In the genomic region with DNA sequence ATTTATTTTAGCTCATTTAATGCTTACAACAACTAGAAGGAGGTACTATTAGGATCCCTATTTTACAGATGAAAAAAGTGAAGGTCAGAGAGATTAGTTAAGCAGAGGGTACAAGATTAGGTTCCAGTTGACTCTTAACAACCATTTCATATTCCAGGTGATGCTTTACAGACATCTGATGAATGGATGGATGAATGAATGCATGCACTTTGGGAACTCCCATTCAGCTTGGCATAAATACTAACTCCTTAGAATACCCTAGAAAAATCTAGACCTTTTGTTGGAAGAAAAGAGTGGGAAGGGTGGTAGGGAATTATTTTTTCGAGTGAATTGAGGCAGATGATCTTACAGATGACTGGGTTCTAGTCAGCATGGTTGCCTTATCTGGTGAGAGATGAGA, we compare ENCODE assay signal across 2 cellular contexts.
TF ChIP-seq lines count a peak whose summit lies in the region.

No MANE protein-coding gene starts in this region.

TF ChIP-seq in SK-N-SH, 30 proteins besides CTCF, POLR2A, EP300 and RAD21 (continued from another document):
- TF ChIP-seq NRF1 (IDR thresholded peaks at IDR 0.05; ENCODE audit: low read depth, low read length) (no peak), GABPA (IDR thresholded peaks at IDR 0.05; ENCODE audit: low read depth) (no peak), USF2 (IDR thresholded peaks at IDR 0.05; ENCODE audit: borderline replicate concordance, low read depth, low read length) (no peak), NFIC (IDR thresholded peaks at IDR 0.05; ENCODE audit: borderline replicate concordance) (no peak), POLR2AphosphoS5 (IDR thresholded peaks at IDR 0.05; ENCODE audit: low read depth, low read length) (no peak), MEF2A (IDR thresholded peaks at IDR 0.05; ENCODE audit: borderline replicate concordance, low read depth) (no peak), RCOR1 (IDR thresholded peaks at IDR 0.05; ENCODE audit: low read length) (no peak)
- TF ChIP-seq, protein P1, sequence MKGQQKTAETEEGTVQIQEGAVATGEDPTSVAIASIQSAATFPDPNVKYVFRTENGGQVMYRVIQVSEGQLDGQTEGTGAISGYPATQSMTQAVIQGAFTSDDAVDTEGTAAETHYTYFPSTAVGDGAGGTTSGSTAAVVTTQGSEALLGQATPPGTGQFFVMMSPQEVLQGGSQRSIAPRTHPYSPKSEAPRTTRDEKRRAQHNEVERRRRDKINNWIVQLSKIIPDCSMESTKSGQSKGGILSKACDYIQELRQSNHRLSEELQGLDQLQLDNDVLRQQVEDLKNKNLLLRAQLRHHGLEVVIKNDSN (IDR thresholded peaks at IDR 0.05; ENCODE audit: borderline replicate concordance, low read depth), result no peak

TF ChIP-seq in SK-N-SH treated with all-trans-retinoic acid at 6 μM for 48 hours, 23 proteins besides CTCF, POLR2A, EP300 and RAD21 (continued from another document):
- TF ChIP-seq, protein P2, sequence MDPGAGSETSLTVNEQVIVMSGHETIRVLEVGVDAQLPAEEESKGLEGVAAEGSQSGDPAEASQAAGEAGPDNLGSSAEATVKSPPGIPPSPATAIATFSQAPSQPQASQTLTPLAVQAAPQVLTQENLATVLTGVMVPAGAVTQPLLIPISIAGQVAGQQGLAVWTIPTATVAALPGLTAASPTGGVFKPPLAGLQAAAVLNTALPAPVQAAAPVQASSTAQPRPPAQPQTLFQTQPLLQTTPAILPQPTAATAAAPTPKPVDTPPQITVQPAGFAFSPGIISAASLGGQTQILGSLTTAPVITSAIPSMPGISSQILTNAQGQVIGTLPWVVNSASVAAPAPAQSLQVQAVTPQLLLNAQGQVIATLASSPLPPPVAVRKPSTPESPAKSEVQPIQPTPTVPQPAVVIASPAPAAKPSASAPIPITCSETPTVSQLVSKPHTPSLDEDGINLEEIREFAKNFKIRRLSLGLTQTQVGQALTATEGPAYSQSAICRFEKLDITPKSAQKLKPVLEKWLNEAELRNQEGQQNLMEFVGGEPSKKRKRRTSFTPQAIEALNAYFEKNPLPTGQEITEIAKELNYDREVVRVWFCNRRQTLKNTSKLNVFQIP (CRISPR knock-in tag; IDR thresholded peaks at IDR 0.05; ENCODE audit: borderline replicate concordance, low read depth), result no peak
- no peak for TF ChIP-seq ZNF70 (CRISPR knock-in tag; IDR thresholded peaks at IDR 0.05)
- no peak for TF ChIP-seq BACH2 (CRISPR knock-in tag; IDR thresholded peaks at IDR 0.05; ENCODE audit: borderline replicate concordance)
- TF ChIP-seq, protein P3, sequence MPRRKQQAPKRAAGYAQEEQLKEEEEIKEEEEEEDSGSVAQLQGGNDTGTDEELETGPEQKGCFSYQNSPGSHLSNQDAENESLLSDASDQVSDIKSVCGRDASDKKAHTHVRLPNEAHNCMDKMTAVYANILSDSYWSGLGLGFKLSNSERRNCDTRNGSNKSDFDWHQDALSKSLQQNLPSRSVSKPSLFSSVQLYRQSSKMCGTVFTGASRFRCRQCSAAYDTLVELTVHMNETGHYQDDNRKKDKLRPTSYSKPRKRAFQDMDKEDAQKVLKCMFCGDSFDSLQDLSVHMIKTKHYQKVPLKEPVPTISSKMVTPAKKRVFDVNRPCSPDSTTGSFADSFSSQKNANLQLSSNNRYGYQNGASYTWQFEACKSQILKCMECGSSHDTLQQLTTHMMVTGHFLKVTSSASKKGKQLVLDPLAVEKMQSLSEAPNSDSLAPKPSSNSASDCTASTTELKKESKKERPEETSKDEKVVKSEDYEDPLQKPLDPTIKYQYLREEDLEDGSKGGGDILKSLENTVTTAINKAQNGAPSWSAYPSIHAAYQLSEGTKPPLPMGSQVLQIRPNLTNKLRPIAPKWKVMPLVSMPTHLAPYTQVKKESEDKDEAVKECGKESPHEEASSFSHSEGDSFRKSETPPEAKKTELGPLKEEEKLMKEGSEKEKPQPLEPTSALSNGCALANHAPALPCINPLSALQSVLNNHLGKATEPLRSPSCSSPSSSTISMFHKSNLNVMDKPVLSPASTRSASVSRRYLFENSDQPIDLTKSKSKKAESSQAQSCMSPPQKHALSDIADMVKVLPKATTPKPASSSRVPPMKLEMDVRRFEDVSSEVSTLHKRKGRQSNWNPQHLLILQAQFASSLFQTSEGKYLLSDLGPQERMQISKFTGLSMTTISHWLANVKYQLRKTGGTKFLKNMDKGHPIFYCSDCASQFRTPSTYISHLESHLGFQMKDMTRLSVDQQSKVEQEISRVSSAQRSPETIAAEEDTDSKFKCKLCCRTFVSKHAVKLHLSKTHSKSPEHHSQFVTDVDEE (CRISPR knock-in tag; IDR thresholded peaks at IDR 0.05), result no peak
- TF ChIP-seq SNAI2 (CRISPR knock-in tag; IDR thresholded peaks at IDR 0.05), result no peak
- TF ChIP-seq ZC3H10 (CRISPR knock-in tag; IDR thresholded peaks at IDR 0.05), result no peak
- no peak for TF ChIP-seq ISL1 (CRISPR knock-in tag; IDR thresholded peaks at IDR 0.05)
- TF ChIP-seq TOX (CRISPR knock-in tag; IDR thresholded peaks at IDR 0.05; ENCODE audit: borderline replicate concordance), result no peak
- TF ChIP-seq ZNF8 (CRISPR knock-in tag; IDR thresholded peaks at IDR 0.05), result no peak
- TF ChIP-seq TCF4 (CRISPR knock-in tag; IDR thresholded peaks at IDR 0.05; ENCODE audit: borderline replicate concordance), result no peak
- TF ChIP-seq ARNTL (CRISPR knock-in tag; IDR thresholded peaks at IDR 0.05; ENCODE audit: borderline replicate concordance, low read depth), result no peak
- TF ChIP-seq GLIS3 (CRISPR knock-in tag; IDR thresholded peaks at IDR 0.05), result no peak
- TF ChIP-seq ESRRG (CRISPR knock-in tag; IDR thresholded peaks at IDR 0.05), result no peak
- no peak for TF ChIP-seq RARB (CRISPR knock-in tag; IDR thresholded peaks at IDR 0.05)
- no peak for TF ChIP-seq PPARA (CRISPR knock-in tag; IDR thresholded peaks at IDR 0.05; ENCODE audit: borderline replicate concordance)
- TF ChIP-seq OSR1 (CRISPR knock-in tag; IDR thresholded peaks at IDR 0.05), result no peak
TF ChIP-seq in SK-N-SH treated with all-trans-retinoic acid at 6 μM for 48 hours: peak in this region for 0.
